In the genomic region with DNA sequence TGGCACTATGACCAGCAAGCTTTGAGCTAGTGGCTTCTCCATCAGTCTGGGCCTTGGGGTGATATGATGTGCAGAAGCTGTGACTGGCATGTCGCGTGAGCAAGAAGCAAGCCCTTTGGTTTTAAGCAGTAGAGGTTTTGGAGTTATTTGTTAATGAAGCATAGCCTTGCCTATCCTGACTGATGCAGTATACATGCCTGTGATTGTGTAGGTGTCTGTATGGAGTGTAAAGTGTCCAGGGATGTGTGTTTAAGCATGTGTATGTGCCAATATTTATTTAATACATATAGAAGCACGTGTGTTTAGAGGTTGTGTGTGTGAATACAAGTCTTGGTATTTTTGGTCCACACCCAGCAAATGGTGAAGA, we compare ENCODE assay signal across 26 cellular contexts.
DNase-seq lines count a peak whose midpoint lies in the region; ATAC-seq, FAIRE-seq and TF ChIP-seq lines count a peak whose summit lies in the region.
"Had no signal": no experiment of that assay in that cellular context is flagged by ENCODE, and none has a peak within 500 bp of the region (broad histone marks: within the 10 kb centered on the region; RNA-seq: fewer than 3 reads in every experiment).

No MANE protein-coding gene starts in this region.

- in situ Hi-C loops in mammary epithelial cell (cut with MboI; ENCODE audit: low sequenced_read_pairs in 2 of 2), result no loop called here

- DNase-seq in kidney (no peak), mammary epithelial cell (no peak)
- DNase-seq: activated CD4-positive, alpha-beta memory T cell treated with anti-CD3 and anti-CD28 coated beads for 36 hours; activated CD4-positive, CD25-positive, alpha-beta regulatory T cell treated with anti-CD3 and anti-CD28 coated beads, Interleukin-2, amount 50 U/mL, for 72 hours; activated naive CD8-positive, alpha-beta T cell treated with anti-CD3 and anti-CD28 coated beads, Interleukin-2, amount 50 U/mL, for 24 hours; activated T-cell treated with anti-CD3 and anti-CD28 coated beads, Interleukin-2, amount 50 U/mL, for 72 hours; foreskin keratinocyte; NCI-H748 treated with DMSO at 0.1 percent for 48 hours; stimulated activated naive CD8-positive, alpha-beta T cell treated with anti-CD3 and anti-CD28 coated beads, Interleukin-15, amount 100 ng/mL, for 72 hours had no signal

- H3K79me2 ChIP-seq in mammary epithelial cell (ENCODE audit: insufficient read depth, low read length), result no peaks in the 10 kb centered on the region

- H2AFZ ChIP-seq in mammary epithelial cell (ENCODE audit: low read depth, low read length), result no peak overlapping the region

- H3K4me1 ChIP-seq in BLaER1 (peaks cover 100% of the 10 kb centered on the region), kidney (ENCODE audit: control insufficient read depth in 1 of 2, insufficient read depth in 1 of 2, low read depth in 1 of 2, low read length in 2 of 2) (peaks cover 0 to 4% of the 10 kb centered on the region in 2 donors), mammary epithelial cell (ENCODE audit: insufficient read depth, low read length) (peaks cover 14% of the 10 kb centered on the region)
- H3K4me1 ChIP-seq: foreskin keratinocyte had no signal

- no peaks in the 10 kb centered on the region for H3K9me3 ChIP-seq in BLaER1
- H3K9me3 ChIP-seq in kidney (ENCODE audit: control insufficient read depth in 1 of 2, low read length in 2 of 2), result no peaks in the 10 kb centered on the region
- no peaks in the 10 kb centered on the region for H3K9me3 ChIP-seq in mammary epithelial cell (replicated peaks; ENCODE audit: insufficient read depth, low read length)
- H3K9me3 ChIP-seq: esophagus muscularis mucosa, neutrophil, right atrium auricular region, thoracic aorta had no signal

- FAIRE-seq in kidney (lab: Jason Lieb, UNC), result no peak
- FAIRE-seq: urothelium cell line had no signal

- WGBS in mammary epithelial cell (ENCODE audit: low coverage, missing lambda C conversion rate), result 97% methylated on average over 3 of the region's 3 CpGs

- BruUV-seq in mammary epithelial cell (replicated peaks; lab: Mats Ljungman, UMichigan), result no TSS peak

- H3K4me3 Mint-ChIP-seq in IgD-negative memory B cell, result peak overlapping the region in 2 of 4 donors; percentile 59 to 73
- H3K4me3 Mint-ChIP-seq in brain, result peak overlapping the region in 4 of 5 experiments; percentile 11 to 71 (median 26)
- peak overlapping the region in 2 of 3 experiments; percentile 2 to 15 for H3K4me3 Mint-ChIP-seq in nephron
- H3K4me3 Mint-ChIP-seq: activated CD4-positive, alpha-beta memory T cell treated with anti-CD3 and anti-CD28 coated beads for 36 hours; activated naive CD8-positive, alpha-beta T cell treated with anti-CD3 and anti-CD28 coated beads, Interleukin-2, amount 50 U/mL, for 24 hours; activated T-cell treated with anti-CD3 and anti-CD28 coated beads, Interleukin-2, amount 50 U/mL, for 72 hours; CD8-positive, alpha-beta T cell; central memory CD8-positive, alpha-beta T cell; T-helper 1 cell treated with Interleukin-12 subunit alpha and Interleukin-12 subunit beta and Interleukin-4 antibody, amounts not matched to agents 30 μg/mL and 1 μg/mL, for 36 hours had no signal

- intact Hi-C loops in kidney (cut with DNase I) (loop anchor here (10.0 kb wide), 1 partner anchor 76 kb away; no protein-coding TSS in a partner anchor), mammary epithelial cell (cut with micrococcal nuclease) (no loop called here)

- H3K27ac Mint-ChIP-seq in IgD-negative memory B cell, result peak overlapping the region; percentile 93 to 99 (median 97)
- H3K27ac Mint-ChIP-seq in brain, result peak overlapping the region; percentile 86 to 98 (median 97)
- peak overlapping the region; percentile 0 to 29 (median 8) for H3K27ac Mint-ChIP-seq in nephron
- H3K27ac Mint-ChIP-seq: activated CD4-positive, alpha-beta memory T cell treated with anti-CD3 and anti-CD28 coated beads for 36 hours; activated T-cell treated with anti-CD3 and anti-CD28 coated beads, Interleukin-2, amount 50 U/mL, for 72 hours; stimulated activated naive CD8-positive, alpha-beta T cell treated with anti-CD3 and anti-CD28 coated beads, Interleukin-15, amount 100 ng/mL, for 72 hours; T-helper 1 cell treated with Interleukin-12 subunit alpha and Interleukin-12 subunit beta and Interleukin-4 antibody, amounts not matched to agents 30 μg/mL and 1 μg/mL, for 36 hours had no signal

- no peaks in the 10 kb centered on the region for H3K27me3 Mint-ChIP-seq in IgD-negative memory B cell
- peaks cover 2% of the 10 kb centered on the region for H3K27me3 Mint-ChIP-seq in brain
- H3K27me3 Mint-ChIP-seq in nephron (ENCODE audit: low read depth), result peaks cover 67% of the 10 kb centered on the region
- H3K27me3 Mint-ChIP-seq: activated CD4-positive, alpha-beta memory T cell treated with anti-CD3 and anti-CD28 coated beads for 36 hours; central memory CD8-positive, alpha-beta T cell had no signal

- dilution Hi-C loops in mammary epithelial cell (cut with HindIII; ENCODE audit: low sequenced_read_pairs), result loop anchor here (5.0 kb wide), 2 partner anchors 68 to 107 kb away; no protein-coding TSS in a partner anchor

- H3K4me3 ChIP-seq in BLaER1 (no peak overlapping the region), kidney (ENCODE audit: low read length in 2 of 2) (no peak overlapping the region), mammary epithelial cell (replicated peaks in 1 of 3; ENCODE audit: insufficient read depth in 1 of 3, low read depth in 2 of 3, low read length in 3 of 3) (no peak overlapping the region)
- H3K4me3 ChIP-seq: lung, smooth muscle cell, thoracic aorta had no signal

- TF ChIP-seq CTCF in brain (conservative IDR thresholded peaks at IDR 0.05) (no peak), nephron (IDR thresholded peaks at IDR 0.05; ENCODE audit: unreplicated experiment in 3 of 3) (no peak), kidney (IDR thresholded peaks at IDR 0.05; ENCODE audit: borderline replicate concordance, extremely low read depth, insufficient read depth) (no peak), mammary epithelial cell (conservative IDR thresholded peaks at IDR 0.05 in 1 of 2, IDR thresholded peaks at IDR 0.05 in 1 of 2; ENCODE audit: extremely low read depth in 1 of 2, insufficient read depth in 1 of 2, low read depth in 1 of 2, low read length in 2 of 2) (no peak)

- H3K4me1 Mint-ChIP-seq in IgD-negative memory B cell, result peaks cover 58 to 86% (median 62%) of the 10 kb centered on the region in 3 donors
- H3K4me1 Mint-ChIP-seq in brain, result peaks cover 84% of the 10 kb centered on the region
- peaks cover 61% of the 10 kb centered on the region for H3K4me1 Mint-ChIP-seq in nephron

- ATAC-seq in HG02970 (IDR thresholded peaks at IDR 0.05; ENCODE audit: low FRiP score, unreplicated experiment), result no peak
- no peak for ATAC-seq in HG03442 (IDR thresholded peaks at IDR 0.05; ENCODE audit: unreplicated experiment)
- ATAC-seq: activated naive CD8-positive, alpha-beta T cell treated with anti-CD3 and anti-CD28 coated beads, Interleukin-2, amount 50 U/mL, for 24 hours; activated T-cell treated with anti-CD3 and anti-CD28 coated beads, Interleukin-2, amount 50 U/mL, for 72 hours; foreskin keratinocyte had no signal

- H3K9ac ChIP-seq in BLaER1 (no peak overlapping the region), kidney (ENCODE audit: low read length in 2 of 2) (no peak overlapping the region), mammary epithelial cell (ENCODE audit: insufficient read depth, low read length) (no peak overlapping the region)

- H3K4me2 ChIP-seq in BLaER1 (peak overlapping the region; percentile 87), mammary epithelial cell (ENCODE audit: insufficient read depth, low read depth, low read length) (no peak overlapping the region)
- H3K4me2 ChIP-seq: smooth muscle cell had no signal

- H3K27ac ChIP-seq in BLaER1, result no peak overlapping the region
- no peak overlapping the region for H3K27ac ChIP-seq in kidney (ENCODE audit: low read depth in 2 of 2, low read length in 2 of 2)
- H3K27ac ChIP-seq in mammary epithelial cell (ENCODE audit: insufficient read depth, low read depth, low read length), result no peak overlapping the region
- H3K27ac ChIP-seq: esophagus muscularis mucosa, foreskin keratinocyte, neutrophil, right atrium auricular region, RWPE1, thoracic aorta had no signal

- H4K20me1 ChIP-seq in BLaER1 (no peaks in the 10 kb centered on the region), mammary epithelial cell (ENCODE audit: insufficient read depth, low read length) (no peaks in the 10 kb centered on the region)

- H3K9me3 Mint-ChIP-seq in IgD-negative memory B cell (no peaks in the 10 kb centered on the region), brain (peaks cover 0 to 5% (median 4%) of the 10 kb centered on the region in 5 experiments), nephron (no peaks in the 10 kb centered on the region)
- H3K9me3 Mint-ChIP-seq: activated naive CD8-positive, alpha-beta T cell treated with anti-CD3 and anti-CD28 coated beads, Interleukin-2, amount 50 U/mL, for 24 hours; activated T-cell treated with anti-CD3 and anti-CD28 coated beads, Interleukin-2, amount 50 U/mL, for 72 hours; CD8-positive, alpha-beta T cell; central memory CD8-positive, alpha-beta T cell; stimulated activated naive CD8-positive, alpha-beta T cell treated with anti-CD3 and anti-CD28 coated beads, Interleukin-15, amount 100 ng/mL, for 72 hours; T-helper 1 cell treated with Interleukin-12 subunit alpha and Interleukin-12 subunit beta and Interleukin-4 antibody, amounts not matched to agents 30 μg/mL and 1 μg/mL, for 36 hours had no signal

- H3K27me3 ChIP-seq in BLaER1 (no peaks in the 10 kb centered on the region), mammary epithelial cell (ENCODE audit: insufficient read depth, low read length) (no peaks in the 10 kb centered on the region)
- H3K27me3 ChIP-seq: right atrium auricular region had no signal

- no peaks in the 10 kb centered on the region for H3K36me3 Mint-ChIP-seq in IgD-negative memory B cell
- no peaks in the 10 kb centered on the region for H3K36me3 Mint-ChIP-seq in brain
- H3K36me3 Mint-ChIP-seq in nephron (ENCODE audit: low read depth), result no peaks in the 10 kb centered on the region
- H3K36me3 Mint-ChIP-seq: activated CD4-positive, alpha-beta memory T cell treated with anti-CD3 and anti-CD28 coated beads for 36 hours had no signal

- CTCF ChIA-PET in mammary epithelial cell (lab: Charles Lee; ENCODE audit: low non-redundant PET), result no interaction called here

- H3K36me3 ChIP-seq in BLaER1, result no peaks in the 10 kb centered on the region
- H3K36me3 ChIP-seq in kidney (ENCODE audit: control insufficient read depth in 1 of 2, insufficient read depth in 2 of 2, low read length in 2 of 2), result no peaks in the 10 kb centered on the region
- no peaks in the 10 kb centered on the region for H3K36me3 ChIP-seq in mammary epithelial cell (ENCODE audit: insufficient read depth, low read length)
- H3K36me3 ChIP-seq: esophagus muscularis mucosa, neutrophil, right atrium auricular region, thoracic aorta had no signal

Comparison
In these comparisons a context has a peak if more than half of its experiments do, and no peak if none do; other contexts are left out.
1. H3K27ac Mint-ChIP-seq: peak in every context shown above with its lines; median percentile 97 in IgD-negative memory B cell; 97 in brain; 8 in nephron.